ENCODE assay signal across 20 cellular contexts in the genomic region with DNA sequence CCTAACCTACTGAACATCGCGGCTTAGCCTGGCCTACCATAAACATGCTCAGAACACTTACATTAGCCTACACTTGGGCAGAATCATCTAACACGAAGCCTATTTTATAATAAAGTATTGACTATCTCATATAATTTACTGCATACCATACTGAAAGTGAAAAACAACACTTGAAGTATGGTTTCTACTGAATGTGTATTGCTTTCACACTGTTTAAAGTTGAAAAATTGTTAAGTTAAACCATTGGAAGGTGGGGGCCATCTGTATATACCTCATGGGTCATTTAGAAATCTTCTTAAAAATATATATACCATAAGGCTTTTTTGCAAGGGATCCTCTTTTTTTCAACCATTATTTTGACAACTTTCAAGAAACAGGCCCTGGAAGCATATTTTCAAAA.
"Had no signal": no experiment of that assay in that cellular context is flagged by ENCODE, and none has a peak within 500 bp of the region (broad histone marks: within the 10 kb centered on the region; RNA-seq: fewer than 3 reads in every experiment).

No MANE protein-coding gene starts in this region.

- H3K27me3 Mint-ChIP-seq: dendritic cell treated with granulocyte-macrophage colony-stimulating factor and Interleukin-4, amounts not matched to agents 40 ng/mL and 50 ng/mL, for 4 days; naive thymus-derived CD4-positive, alpha-beta T cell; stimulated activated memory B cell treated with anti-CD40 and anti-IgM and Interleukin-4, amounts not matched to agents 10 μg/mL and 1 μg/mL and 100 μg/mL, for 72 hours; stimulated activated naive CD8-positive, alpha-beta T cell treated with anti-CD3 and anti-CD28 coated beads, Interleukin-15, Interleukin-2, amounts not matched to agents 100 ng/mL and 50 ng/mL, for 24 hours had no signal

- DNase-seq: foreskin melanocyte; heart left ventricle; hippocampal formation; left colon; left ventricle myocardium superior; mesendoderm; naive thymus-derived CD4-positive, alpha-beta T cell; nephron progenitor cell; psoas muscle; retina; spleen; stimulated activated CD4-positive, alpha-beta T cell treated with anti-CD3 and anti-CD28 coated beads, Interleukin-15, amount 100 ng/mL, for 24 hours; stimulated activated CD4-positive, alpha-beta T cell treated with anti-CD3 and anti-CD28 coated beads, Interleukin-1b, Interleukin-23, amount 100 ng/mL, for 48 hours; stimulated activated CD4-positive, alpha-beta T cell treated with anti-CD3 and anti-CD28 coated beads, Interleukin-4, amount 100 ng/mL, for 24 hours; tibial artery; uterus had no signal

- ATAC-seq: heart left ventricle; left colon; left ventricle myocardium superior; naive thymus-derived CD4-positive, alpha-beta T cell; sciatic nerve; stimulated activated memory B cell treated with anti-CD40 and anti-IgM and Interleukin-4, amounts not matched to agents 10 μg/mL and 1 μg/mL and 100 μg/mL, for 72 hours had no signal

- H3K27ac Mint-ChIP-seq: dendritic cell treated with granulocyte-macrophage colony-stimulating factor and Interleukin-4, amounts not matched to agents 40 ng/mL and 50 ng/mL, for 4 days; nephron progenitor cell; stimulated activated memory B cell treated with anti-CD40 and anti-IgM and Interleukin-4, amounts not matched to agents 10 μg/mL and 1 μg/mL and 100 μg/mL, for 72 hours; stimulated activated naive CD8-positive, alpha-beta T cell treated with anti-CD3 and anti-CD28 coated beads, Interleukin-15, Interleukin-2, amounts not matched to agents 100 ng/mL and 50 ng/mL, for 24 hours had no signal

- H3K9me3 Mint-ChIP-seq: dendritic cell treated with granulocyte-macrophage colony-stimulating factor and Interleukin-4, amounts not matched to agents 40 ng/mL and 50 ng/mL, for 4 days; naive thymus-derived CD4-positive, alpha-beta T cell; nephron progenitor cell; stimulated activated memory B cell treated with anti-CD40 and anti-IgM and Interleukin-4, amounts not matched to agents 10 μg/mL and 1 μg/mL and 100 μg/mL, for 72 hours; stimulated activated naive CD8-positive, alpha-beta T cell treated with anti-CD3 and anti-CD28 coated beads, Interleukin-15, Interleukin-2, amounts not matched to agents 100 ng/mL and 50 ng/mL, for 24 hours had no signal

- H3K4me3 Mint-ChIP-seq: dendritic cell treated with granulocyte-macrophage colony-stimulating factor and Interleukin-4, amounts not matched to agents 40 ng/mL and 50 ng/mL, for 4 days; naive thymus-derived CD4-positive, alpha-beta T cell; nephron progenitor cell; stimulated activated memory B cell treated with anti-CD40 and anti-IgM and Interleukin-4, amounts not matched to agents 10 μg/mL and 1 μg/mL and 100 μg/mL, for 72 hours; stimulated activated naive CD8-positive, alpha-beta T cell treated with anti-CD3 and anti-CD28 coated beads, Interleukin-15, Interleukin-2, amounts not matched to agents 100 ng/mL and 50 ng/mL, for 24 hours had no signal
